17 cellular contexts compared by ENCODE assay signal in the genomic region with DNA sequence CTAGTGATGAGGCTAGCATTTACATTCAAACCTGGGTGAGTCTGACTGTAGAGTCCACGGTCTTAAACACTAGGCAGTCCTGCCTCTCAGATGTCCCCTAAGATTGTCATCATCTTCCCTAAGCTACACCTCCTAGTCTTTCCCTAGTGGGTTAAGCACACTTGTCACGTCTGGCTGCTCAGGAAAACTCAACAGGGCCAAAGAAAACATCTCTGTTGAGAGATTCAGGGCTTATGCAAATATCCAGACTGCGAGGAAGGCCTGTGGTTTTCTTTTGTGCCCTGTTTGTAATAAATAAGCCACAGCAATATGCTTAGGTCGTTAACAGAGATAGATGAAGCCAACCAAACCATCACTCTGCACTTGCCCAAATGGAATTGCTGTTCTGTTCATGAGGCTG.
DNase-seq lines count a peak whose midpoint lies in the region; ATAC-seq and TF ChIP-seq lines count a peak whose summit lies in the region.
"Had no signal": no experiment of that assay in that cellular context is flagged by ENCODE, and none has a peak within 500 bp of the region (broad histone marks: within the 10 kb centered on the region; RNA-seq: fewer than 3 reads in every experiment).

No MANE protein-coding gene starts in this region.

- H4K20me1 ChIP-seq in GM23338 (replicated peaks; ENCODE audit: insufficient read depth): no peaks in the 10 kb centered on the region

- no peak overlapping the region for H3K4me2 ChIP-seq in GM23338

- no peak overlapping the region for H3K4me3 Mint-ChIP-seq in GM23338
- H3K4me3 Mint-ChIP-seq: activated CD4-positive, alpha-beta T cell treated with anti-CD3 and anti-CD28 coated beads, Interleukin-2, amount 10 ng/mL, durations not matched to agents 7 days and 5 days; activated naive CD4-positive, alpha-beta T cell treated with anti-CD3 and anti-CD28 coated beads, Interleukin-2, amount 10 ng/mL, durations not matched to agents 7 days and 5 days; neural crest cell had no signal

- no peaks in the 10 kb centered on the region for H3K36me3 Mint-ChIP-seq in GM23338 (ENCODE audit: low read depth)
- H3K36me3 Mint-ChIP-seq: activated naive CD4-positive, alpha-beta T cell treated with anti-CD3 and anti-CD28 coated beads, Interleukin-2, amount 10 ng/mL, durations not matched to agents 7 days and 5 days had no signal

- no peaks in the 10 kb centered on the region for H3F3A ChIP-seq in GM23338 (replicated peaks; ENCODE audit: low read depth)

- ATAC-seq in GM23338 (no peak), GM18498 (IDR thresholded peaks at IDR 0.05; ENCODE audit: unreplicated experiment) (no peak)

- no peak overlapping the region for H3K27ac ChIP-seq in GM23338 (ENCODE audit: low read depth)
- H3K27ac ChIP-seq: SJSA1, vagina had no signal

- H3K27me3 Mint-ChIP-seq in GM23338 (ENCODE audit: insufficient read depth, low read depth, poor library complexity): peaks cover 2% of the 10 kb centered on the region
- H3K27me3 Mint-ChIP-seq: activated CD4-positive, alpha-beta T cell treated with anti-CD3 and anti-CD28 coated beads, Interleukin-2, amount 10 ng/mL, durations not matched to agents 7 days and 5 days; activated naive CD4-positive, alpha-beta T cell treated with anti-CD3 and anti-CD28 coated beads, Interleukin-2, amount 10 ng/mL, durations not matched to agents 7 days and 5 days had no signal

- H3K36me3 ChIP-seq in GM23338 (ENCODE audit: insufficient read depth): no peaks in the 10 kb centered on the region
- H3K36me3 ChIP-seq: SJSA1, vagina had no signal

- H3K79me2 ChIP-seq in GM23338 (replicated peaks; ENCODE audit: insufficient read depth): no peaks in the 10 kb centered on the region

- peaks cover 18% of the 10 kb centered on the region; the same call in 2 of the 3 replicates for H3K4me1 Mint-ChIP-seq in GM23338
- H3K4me1 Mint-ChIP-seq: activated CD4-positive, alpha-beta T cell treated with anti-CD3 and anti-CD28 coated beads, Interleukin-2, amount 10 ng/mL, durations not matched to agents 7 days and 5 days; activated naive CD4-positive, alpha-beta T cell treated with anti-CD3 and anti-CD28 coated beads, Interleukin-2, amount 10 ng/mL, durations not matched to agents 7 days and 5 days had no signal

- H2AFZ ChIP-seq in GM23338: peak overlapping the region; percentile 86; the same call in 1 of the 2 replicates

- peak; percentile 29 for DNase-seq in DMS53 treated with DMSO at 0.1 percent for 48 hours (lab: John Stamatoyannopoulos, UW; ENCODE audit: unreplicated experiment)
- DNase-seq in GM23338 (ENCODE audit: low spot score): no peak
- DNase-seq in NCI-H446 treated with DMSO at 0.1 percent for 48 hours (lab: John Stamatoyannopoulos, UW): peak; percentile 26
- DNase-seq in kidney glomerular epithelial cell (lab: John Stamatoyannopoulos, UW): peak; percentile 87
- DNase-seq in GM13977 (ENCODE audit: low spot score): no peak
- DNase-seq in activated CD4-positive, alpha-beta T cell treated with anti-CD3 and anti-CD28 coated beads, Interleukin-2, amount 50 U/mL, for 4 hours: no peak
- no peak for DNase-seq in foreskin melanocyte
- DNase-seq: activated CD4-positive, alpha-beta T cell treated with anti-CD3 and anti-CD28 coated beads, Interleukin-2, amount 10 ng/mL, durations not matched to agents 7 days and 5 days; activated naive CD4-positive, alpha-beta T cell treated with anti-CD3 and anti-CD28 coated beads, Interleukin-2, amount 10 ng/mL, durations not matched to agents 7 days and 5 days; Calu3; mesenchymal stem cell; NCI-H1105 treated with DMSO at 0.1 percent for 48 hours; NCI-H2227 treated with DMSO at 0.1 percent for 48 hours had no signal

- no peak overlapping the region for H3K4me3 ChIP-seq in GM23338
- H3K4me3 ChIP-seq: SJSA1, vagina had no signal

- H3K9me2 ChIP-seq in GM23338 (ENCODE audit: insufficient read depth): 0 out of 2 replicates have a peak, but pooled peaks cover 4% of the 10 kb centered on the region

- in situ Hi-C loops in GM13977 (cut with MboI; ENCODE audit: low pct_unique_long_range_greater_than_20kb, low sequenced_read_pairs, unreplicated experiment): no loop called here

- H3K27me3 ChIP-seq in GM23338 (ENCODE audit: insufficient read depth): no peaks in the 10 kb centered on the region
- H3K27me3 ChIP-seq: SJSA1, vagina had no signal

- no peaks in the 10 kb centered on the region for H3K9me3 Mint-ChIP-seq in GM23338

- TF ChIP-seq CTCF in GM23338 (conservative IDR thresholded peaks at IDR 0.05; ENCODE audit: low read depth in 2 of 2) (no peak), GM13977 (IDR thresholded peaks at IDR 0.05; ENCODE audit: extremely low read depth, insufficient read depth, missing control alignments) (no peak)

- no peak overlapping the region for H3K27ac Mint-ChIP-seq in GM23338
- H3K27ac Mint-ChIP-seq: activated CD4-positive, alpha-beta T cell treated with anti-CD3 and anti-CD28 coated beads, Interleukin-2, amount 10 ng/mL, durations not matched to agents 7 days and 5 days; activated naive CD4-positive, alpha-beta T cell treated with anti-CD3 and anti-CD28 coated beads, Interleukin-2, amount 10 ng/mL, durations not matched to agents 7 days and 5 days had no signal

- H3K4me1 ChIP-seq in GM23338 (ENCODE audit: insufficient read depth): peaks cover 15% of the 10 kb centered on the region; the same call in 1 of the 2 replicates
- H3K4me1 ChIP-seq: SJSA1, vagina had no signal

TF ChIP-seq in GM23338, 12 proteins besides CTCF, POLR2A, EP300 and RAD21 (continues in another document):
- TF ChIP-seq, protein P1, sequence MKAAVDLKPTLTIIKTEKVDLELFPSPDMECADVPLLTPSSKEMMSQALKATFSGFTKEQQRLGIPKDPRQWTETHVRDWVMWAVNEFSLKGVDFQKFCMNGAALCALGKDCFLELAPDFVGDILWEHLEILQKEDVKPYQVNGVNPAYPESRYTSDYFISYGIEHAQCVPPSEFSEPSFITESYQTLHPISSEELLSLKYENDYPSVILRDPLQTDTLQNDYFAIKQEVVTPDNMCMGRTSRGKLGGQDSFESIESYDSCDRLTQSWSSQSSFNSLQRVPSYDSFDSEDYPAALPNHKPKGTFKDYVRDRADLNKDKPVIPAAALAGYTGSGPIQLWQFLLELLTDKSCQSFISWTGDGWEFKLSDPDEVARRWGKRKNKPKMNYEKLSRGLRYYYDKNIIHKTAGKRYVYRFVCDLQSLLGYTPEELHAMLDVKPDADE (IDR thresholded peaks at IDR 0.05): no peak
- TF ChIP-seq ZNF114 (CRISPR knock-in tag; IDR thresholded peaks at IDR 0.05): no peak
- no peak for TF ChIP-seq CREB1 (CRISPR knock-in tag; IDR thresholded peaks at IDR 0.05; ENCODE audit: low read depth)
- no peak for TF ChIP-seq EZH2 (IDR thresholded peaks at IDR 0.05; ENCODE audit: low read depth, unreplicated experiment)
- no peak for TF ChIP-seq ZNF462 (CRISPR knock-in tag; IDR thresholded peaks at IDR 0.05)

Comparison
In these comparisons a context has a peak if more than half of its experiments do, and no peak if none do; other contexts are left out.
1. DNase-seq: peak in DMS53 treated with DMSO at 0.1 percent for 48 hours (single experiment), NCI-H446 treated with DMSO at 0.1 percent for 48 hours (single experiment) and kidney glomerular epithelial cell (single experiment); none in GM23338 (single experiment), GM13977 (single experiment), activated CD4-positive, alpha-beta T cell treated with anti-CD3 and anti-CD28 coated beads, Interleukin-2, amount 50 U/mL, for 4 hours (0 of 2) and foreskin melanocyte (single experiment).